Comparison of ENCODE assay signal across 1 cellular context in genomic region chr2:189982777-189983394, GRCh38.
TF ChIP-seq lines count a peak whose summit lies in the region.

No MANE protein-coding gene starts in this region.

TF ChIP-seq in H1, 55 proteins besides CTCF, POLR2A, EP300 and RAD21 (continued from another document):
- TF ChIP-seq SP1 (IDR thresholded peaks at IDR 0.05; ENCODE audit: low read depth, low read length), result no peak
- TF ChIP-seq PHF8 (conservative IDR thresholded peaks at IDR 0.05; ENCODE audit: low read depth, low read length), result no peak
- TF ChIP-seq, protein P1, sequence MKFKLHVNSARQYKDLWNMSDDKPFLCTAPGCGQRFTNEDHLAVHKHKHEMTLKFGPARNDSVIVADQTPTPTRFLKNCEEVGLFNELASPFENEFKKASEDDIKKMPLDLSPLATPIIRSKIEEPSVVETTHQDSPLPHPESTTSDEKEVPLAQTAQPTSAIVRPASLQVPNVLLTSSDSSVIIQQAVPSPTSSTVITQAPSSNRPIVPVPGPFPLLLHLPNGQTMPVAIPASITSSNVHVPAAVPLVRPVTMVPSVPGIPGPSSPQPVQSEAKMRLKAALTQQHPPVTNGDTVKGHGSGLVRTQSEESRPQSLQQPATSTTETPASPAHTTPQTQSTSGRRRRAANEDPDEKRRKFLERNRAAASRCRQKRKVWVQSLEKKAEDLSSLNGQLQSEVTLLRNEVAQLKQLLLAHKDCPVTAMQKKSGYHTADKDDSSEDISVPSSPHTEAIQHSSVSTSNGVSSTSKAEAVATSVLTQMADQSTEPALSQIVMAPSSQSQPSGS (IDR thresholded peaks at IDR 0.05; ENCODE audit: low read length), result no peak
- TF ChIP-seq CBX8 (IDR thresholded peaks at IDR 0.05; ENCODE audit: borderline replicate concordance, low read depth, low read length), result no peak
- no peak for TF ChIP-seq TAF1 (IDR thresholded peaks at IDR 0.05; ENCODE audit: low read depth, low read length)
- TF ChIP-seq SAP30 (IDR thresholded peaks at IDR 0.05; ENCODE audit: insufficient read depth, insufficient replicate concordance, low read length), result no peak
- TF ChIP-seq KDM4A (IDR thresholded peaks at IDR 0.05; ENCODE audit: low read depth, low read length, severe bottlenecking), result no peak
- TF ChIP-seq ZNF274 (IDR thresholded peaks at IDR 0.05; ENCODE audit: borderline replicate concordance, extremely low read depth, low read length), result no peak
- no peak for TF ChIP-seq HDAC6 (IDR thresholded peaks at IDR 0.05; ENCODE audit: low read depth, low read length)
- TF ChIP-seq ASH2L (IDR thresholded peaks at IDR 0.05; ENCODE audit: low read length), result no peak
TF ChIP-seq in H1: peak in this region for 0.
